Comparison of ENCODE assay signal across 28 cellular contexts in genomic region chr18:43879350-43879749, GRCh38.
"Had no signal": no experiment of that assay in that cellular context is flagged by ENCODE, and none has a peak within 500 bp of the region (broad histone marks: within the 10 kb centered on the region; RNA-seq: fewer than 3 reads in every experiment).

No MANE protein-coding gene starts in this region.

- H3K36me3 Mint-ChIP-seq: naive B cell, neural progenitor cell had no signal

- DNase-seq: colonic mucosa; effector CD8-positive, alpha-beta T cell; endodermal cell; gastrocnemius medialis; head of caudate nucleus; left ventricle myocardium superior; lower lobe of right lung; mucosa of descending colon; naive B cell; nucleus accumbens; stimulated activated CD4-positive, alpha-beta T cell treated with anti-CD3 and anti-CD28 coated beads, Interleukin-12 subunit alpha, Interleukin-12 subunit beta, amount 100 ng/mL, for 4 hours; stimulated activated CD4-positive, alpha-beta T cell treated with anti-CD3 and anti-CD28 coated beads, Interleukin-1b, Interleukin-23, amount 100 ng/mL, for 48 hours; stimulated activated CD4-positive, alpha-beta T cell treated with anti-CD3 and anti-CD28 coated beads, Interleukin-4, amount 100 ng/mL, for 1 hour; stimulated activated CD8-positive, alpha-beta memory T cell treated with anti-CD3 and anti-CD28 coated beads, Interleukin-4, amount 100 ng/mL, for 48 hours; stimulated activated naive CD4-positive, alpha-beta T cell; stimulated activated naive CD8-positive, alpha-beta T cell treated with anti-CD3 and anti-CD28 coated beads, Interleukin-15, amount 100 ng/mL, for 72 hours; thyroid gland; trophoblast cell had no signal

- H3K9me3 ChIP-seq: colonic mucosa, gastrocnemius medialis, lower lobe of right lung, mucosa of descending colon, prostate gland, right atrium auricular region, thyroid gland, vagina had no signal

- H3K27me3 ChIP-seq: colonic mucosa, gastrocnemius medialis, neural progenitor cell, right atrium auricular region, thyroid gland, vagina had no signal

- H3K4me3 Mint-ChIP-seq: dendritic cell treated with granulocyte-macrophage colony-stimulating factor and Interleukin-4, amounts not matched to agents 40 ng/mL and 50 ng/mL, for 4 days; endodermal cell; naive B cell; nephron; neural progenitor cell; stimulated activated naive CD8-positive, alpha-beta T cell treated with anti-CD3 and anti-CD28 coated beads, Interleukin-15, amount 100 ng/mL, for 72 hours had no signal

- H3K27ac Mint-ChIP-seq: dendritic cell treated with granulocyte-macrophage colony-stimulating factor and Interleukin-4, amounts not matched to agents 40 ng/mL and 50 ng/mL, for 4 days; endodermal cell; naive B cell; neural progenitor cell had no signal

- H3K27me3 Mint-ChIP-seq: dendritic cell treated with granulocyte-macrophage colony-stimulating factor and Interleukin-4, amounts not matched to agents 40 ng/mL and 50 ng/mL, for 4 days; naive B cell; stimulated activated naive CD8-positive, alpha-beta T cell treated with anti-CD3 and anti-CD28 coated beads, Interleukin-15, amount 100 ng/mL, for 72 hours had no signal

- H3K36me3 ChIP-seq: colonic mucosa, gastrocnemius medialis, lower lobe of right lung, neural progenitor cell, prostate gland, right atrium auricular region, thyroid gland, vagina had no signal

- H3K4me1 ChIP-seq: colonic mucosa, lower lobe of right lung, neural progenitor cell, prostate gland, right atrium auricular region had no signal

- H3K27ac ChIP-seq: colonic mucosa, epithelial cell of prostate, gastrocnemius medialis, lower lobe of right lung, neural progenitor cell, prostate gland, right atrium auricular region, thyroid gland had no signal

- ATAC-seq: esophagus mucosa; gastrocnemius medialis; left ventricle myocardium superior; lower lobe of right lung; mucosa of descending colon; sciatic nerve; stimulated activated naive CD8-positive, alpha-beta T cell treated with anti-CD3 and anti-CD28 coated beads, Interleukin-15, amount 100 ng/mL, for 72 hours had no signal

- H3K4me1 Mint-ChIP-seq: naive B cell; stimulated activated naive CD8-positive, alpha-beta T cell treated with anti-CD3 and anti-CD28 coated beads, Interleukin-15, amount 100 ng/mL, for 72 hours had no signal

- H3K9me3 Mint-ChIP-seq: endodermal cell, nephron, neural progenitor cell had no signal

- H3K4me3 ChIP-seq: colonic mucosa, gastrocnemius medialis, lower lobe of right lung, mucosa of descending colon, neural progenitor cell, prostate gland, right atrium auricular region, smooth muscle cell, thyroid gland, vagina had no signal
